ENCODE assay signal across 8 cellular contexts in genomic region chr3:15205934-15206661, GRCh38. TPM values are rescaled to one million over a fixed set of nuclear protein-coding genes. Genes with fewer than 3 reads are reported as not detected.
A peak's percentile ranks its signal among the peaks of the same experiment; 100 is the strongest.
DNase-seq lines count a peak whose midpoint lies in the region; ATAC-seq, FAIRE-seq and TF ChIP-seq lines count a peak whose summit lies in the region.

CAPN7 (plus strand) TSS chr3:15206246; CDS start chr3:15206496, 250 bp downstream.

- POLR2A ChIA-PET in K562 (lab: Yijun Ruan, JAX), result interaction anchor here (0.6 to 5.9 kb wide), 9 partner anchors 10 to 260 kb away, joined by 3 to 41 read pairs (median 3); partner anchors contain the start of gene RBSN

- H3K79me2 ChIP-seq in K562 (ENCODE audit: control insufficient read depth, insufficient read depth, low read length), result peaks cover 49% of the 10 kb centered on the region

- H3K27ac ChIP-seq in SK-N-MC (no peak within 1 kb of the TSS), K562 (ENCODE audit: extremely low read depth, low read depth, low read length) (peak within 1 kb of the TSS; percentile 89), iPS-20b (ENCODE audit: low read length) (no peak within 1 kb of the TSS), spleen (peak within 1 kb of the TSS; percentile 95 to 99 (median 96))

- TF ChIP-seq RAD21 in K562 (CRISPR knock-in tag; conservative IDR thresholded peaks at IDR 0.05 in 1 of 2, IDR thresholded peaks at IDR 0.05 in 1 of 2), result peak in 1 of 2 experiments; percentile 31; a peak in 1 of 4 replicates

- no TSS peak for BruUV-seq in K562 (replicated peaks; lab: Mats Ljungman, UMichigan)

- H3K4me2 ChIP-seq in K562 (ENCODE audit: insufficient read depth, low read length), result peak within 1 kb of the TSS; percentile 97

- 1% methylated on average over 64 of the region's 92 CpGs for WGBS in K562 (ENCODE audit: insufficient coverage, low coverage, missing lambda C conversion rate)
- 0 to 1% (median 1%) methylated on average over 44 to 92 of the region's 92 CpGs for WGBS in spleen, 5 donors

- in situ Hi-C loops in K562 (cut with MboI), result loop anchor here (25.0 kb wide), 1 partner anchor 1331 kb away; no protein-coding TSS in a partner anchor

- peak; percentile 51 for FAIRE-seq in K562 (lab: Jason Lieb, UNC)

- peak; percentile 84 for TF ChIP-seq POLR2A in K562 (conservative IDR thresholded peaks at IDR 0.05)
- peak in 2 of 3 donors; percentile 78 for TF ChIP-seq POLR2A in spleen (IDR thresholded peaks at IDR 0.05)

- H3K36me3 ChIP-seq in SK-N-MC (ENCODE audit: insufficient read depth, low read length) (no peaks in the 10 kb centered on the region), K562 (ENCODE audit: control insufficient read depth, insufficient read depth, low read length) (peaks cover 25% of the 10 kb centered on the region), iPS-20b (ENCODE audit: insufficient read depth, low read depth, low read length) (peaks cover 6% of the 10 kb centered on the region; the same call in 1 of the 2 replicates), spleen (peaks cover 0 to 22% (median 0%) of the 10 kb centered on the region in 6 donors)

- intact Hi-C loops in K562 (cut with micrococcal nuclease), result loop anchor here (5.0 to 10.0 kb wide), 5 partner anchors 89 to 1349 kb away; no protein-coding TSS in a partner anchor
- intact Hi-C loops in spleen (cut with DNase I; ENCODE audit: low total_unique reads), result loop anchor here (10.0 kb wide), 1 partner anchor 359 kb away; no protein-coding TSS in a partner anchor

- peak within 1 kb of the TSS; percentile 98 for H2AFZ ChIP-seq in K562 (ENCODE audit: low read depth, low read length)

- CTCF ChIA-PET in K562 (lab: Yijun Ruan, JAX; ENCODE audit: low intra/inter-chr PET ratio), result interaction anchor here (1.1 kb wide), 2 partner anchors 197 to 199 kb away, joined by 3 to 4 read pairs; no protein-coding TSS in a partner anchor

- H3K27me3 ChIP-seq in K562 (ENCODE audit: control insufficient read depth in 2 of 2, insufficient read depth in 2 of 2, low read length in 2 of 2), result no peaks in the 10 kb centered on the region
- no peaks in the 10 kb centered on the region for H3K27me3 ChIP-seq in iPS-20b (ENCODE audit: insufficient read depth, low read length)
- H3K27me3 ChIP-seq in spleen (replicated peaks in 1 of 7), result no peaks in the 10 kb centered on the region

- H3K9ac ChIP-seq in SK-N-MC (ENCODE audit: insufficient read length), result peak within 1 kb of the TSS; percentile 81
- peak within 1 kb of the TSS; percentile 89 to 100 for H3K9ac ChIP-seq in K562 (ENCODE audit: insufficient read depth in 1 of 2, low read depth in 2 of 2, low read length in 2 of 2)
- H3K9ac ChIP-seq in iPS-20b (ENCODE audit: low read depth, low read length), result peak within 1 kb of the TSS; percentile 78

- no peaks in the 10 kb centered on the region for H3K9me1 ChIP-seq in K562 (ENCODE audit: control insufficient read depth, insufficient read depth, low read length)

- H4K20me1 ChIP-seq in K562 (replicated peaks; ENCODE audit: control insufficient read depth, insufficient read depth, low read length), result no peaks in the 10 kb centered on the region; the same call in 1 of the 2 replicates

- peak; percentile 57 for ATAC-seq in GM18508 (IDR thresholded peaks at IDR 0.05; ENCODE audit: insufficient read depth, unreplicated experiment)
- ATAC-seq in HG02973 (IDR thresholded peaks at IDR 0.05; ENCODE audit: unreplicated experiment), result peak; percentile 84
- peak; percentile 95 for ATAC-seq in K562

- no peak for DNase-seq in SK-N-MC (ENCODE audit: low read depth, low spot score)
- DNase-seq in K562 (ENCODE audit: extremely low read depth in 1 of 4, low spot score in 3 of 4), result peak; percentile 97 to 98 (median 98)
- peak; percentile 99 for DNase-seq in spleen
- DNase-seq in NCI-H345 (lab: John Stamatoyannopoulos, UW), result no peak
- no peak for DNase-seq in NCI-H1930 (lab: John Stamatoyannopoulos, UW)

- TF ChIP-seq CTCF in K562 (IDR thresholded peaks at IDR 0.05 in 2 of 3, conservative IDR thresholded peaks at IDR 0.05 in 1 of 3; ENCODE audit: insufficient read depth in 2 of 3, low read depth in 1 of 3, low read length in 3 of 3) (peak; percentile 41 to 52 (median 45); a peak in 5 of 6 replicates), spleen (IDR thresholded peaks at IDR 0.05 in 8 of 11, conservative IDR thresholded peaks at IDR 0.05 in 3 of 11) (peak in 10 of 11 experiments; percentile 23 to 65 (median 50))

- H3K4me3 ChIP-seq in SK-N-MC, result peak within 1 kb of the TSS; percentile 83
- H3K4me3 ChIP-seq in K562, result peak within 1 kb of the TSS; percentile 90
- H3K4me3 ChIP-seq in iPS-20b (ENCODE audit: low read length), result peak within 1 kb of the TSS; percentile 88
- peak within 1 kb of the TSS; percentile 59 to 98 (median 88) for H3K4me3 ChIP-seq in spleen

- H3K4me1 ChIP-seq in K562 (replicated peaks in 1 of 2; ENCODE audit: control insufficient read depth in 2 of 2, insufficient read depth in 2 of 2, low read length in 2 of 2), result peaks cover 14% of the 10 kb centered on the region in 2 experiments; a peak in 3 of 5 replicates
- H3K4me1 ChIP-seq in iPS-20b (ENCODE audit: insufficient read depth, low read length), result 0 out of 2 replicates have a peak, but pooled peaks cover 2% of the 10 kb centered on the region
- peaks cover 18 to 63% (median 50%) of the 10 kb centered on the region in 6 donors for H3K4me1 ChIP-seq in spleen

- H3K9me3 ChIP-seq in SK-N-MC (ENCODE audit: low read depth, low read length) (no peaks in the 10 kb centered on the region), K562 (replicated peaks; ENCODE audit: control insufficient read depth, insufficient read depth, low read depth, low read length) (no peaks in the 10 kb centered on the region), iPS-20b (ENCODE audit: insufficient read depth, low read depth, low read length) (no peaks in the 10 kb centered on the region), spleen (no peaks in the 10 kb centered on the region)

- TF ChIP-seq EP300 in K562 (IDR thresholded peaks at IDR 0.05; ENCODE audit: low read length), result no peak

TF ChIP-seq in K562, 482 proteins besides CTCF, POLR2A, EP300 and RAD21 (continues in another document):
- TF ChIP-seq HNRNPH1 (optimal IDR thresholded peaks at IDR 0.05; ENCODE audit: low read depth, low read length), result no peak
- TF ChIP-seq GABPA (tag; conservative IDR thresholded peaks at IDR 0.05; ENCODE audit: low read depth), result peak; percentile 21; the same call in 1 of the 2 replicates
- TF ChIP-seq, protein P1, sequence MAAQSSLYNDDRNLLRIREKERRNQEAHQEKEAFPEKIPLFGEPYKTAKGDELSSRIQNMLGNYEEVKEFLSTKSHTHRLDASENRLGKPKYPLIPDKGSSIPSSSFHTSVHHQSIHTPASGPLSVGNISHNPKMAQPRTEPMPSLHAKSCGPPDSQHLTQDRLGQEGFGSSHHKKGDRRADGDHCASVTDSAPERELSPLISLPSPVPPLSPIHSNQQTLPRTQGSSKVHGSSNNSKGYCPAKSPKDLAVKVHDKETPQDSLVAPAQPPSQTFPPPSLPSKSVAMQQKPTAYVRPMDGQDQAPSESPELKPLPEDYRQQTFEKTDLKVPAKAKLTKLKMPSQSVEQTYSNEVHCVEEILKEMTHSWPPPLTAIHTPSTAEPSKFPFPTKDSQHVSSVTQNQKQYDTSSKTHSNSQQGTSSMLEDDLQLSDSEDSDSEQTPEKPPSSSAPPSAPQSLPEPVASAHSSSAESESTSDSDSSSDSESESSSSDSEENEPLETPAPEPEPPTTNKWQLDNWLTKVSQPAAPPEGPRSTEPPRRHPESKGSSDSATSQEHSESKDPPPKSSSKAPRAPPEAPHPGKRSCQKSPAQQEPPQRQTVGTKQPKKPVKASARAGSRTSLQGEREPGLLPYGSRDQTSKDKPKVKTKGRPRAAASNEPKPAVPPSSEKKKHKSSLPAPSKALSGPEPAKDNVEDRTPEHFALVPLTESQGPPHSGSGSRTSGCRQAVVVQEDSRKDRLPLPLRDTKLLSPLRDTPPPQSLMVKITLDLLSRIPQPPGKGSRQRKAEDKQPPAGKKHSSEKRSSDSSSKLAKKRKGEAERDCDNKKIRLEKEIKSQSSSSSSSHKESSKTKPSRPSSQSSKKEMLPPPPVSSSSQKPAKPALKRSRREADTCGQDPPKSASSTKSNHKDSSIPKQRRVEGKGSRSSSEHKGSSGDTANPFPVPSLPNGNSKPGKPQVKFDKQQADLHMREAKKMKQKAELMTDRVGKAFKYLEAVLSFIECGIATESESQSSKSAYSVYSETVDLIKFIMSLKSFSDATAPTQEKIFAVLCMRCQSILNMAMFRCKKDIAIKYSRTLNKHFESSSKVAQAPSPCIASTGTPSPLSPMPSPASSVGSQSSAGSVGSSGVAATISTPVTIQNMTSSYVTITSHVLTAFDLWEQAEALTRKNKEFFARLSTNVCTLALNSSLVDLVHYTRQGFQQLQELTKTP (IDR thresholded peaks at IDR 0.05; ENCODE audit: low read depth in 1 of 2, partially characterized antibody in 2 of 2), result peak in 1 of 2 experiments; percentile 7
- peak; percentile 95 for TF ChIP-seq SAP30 (IDR thresholded peaks at IDR 0.05; ENCODE audit: borderline replicate concordance, insufficient read depth, low read depth, low read length, poor library complexity, severe bottlenecking)
- no peak for TF ChIP-seq ZNF445 (CRISPR knock-in tag; IDR thresholded peaks at IDR 0.05; ENCODE audit: low read depth)
- no peak for TF ChIP-seq ZFP30 (CRISPR knock-in tag; IDR thresholded peaks at IDR 0.05; ENCODE audit: borderline replicate concordance)
- TF ChIP-seq NONO (IDR thresholded peaks at IDR 0.05; ENCODE audit: low read depth in 2 of 2, low read length in 1 of 2), result peak; percentile 54 to 63; a peak in 3 of 4 replicates
- TF ChIP-seq FOXK1 (CRISPR knock-in tag; IDR thresholded peaks at IDR 0.05; ENCODE audit: borderline replicate concordance), result peak; percentile 88; the same call in 1 of the 2 replicates

RNA-seq across cellular contexts. Expression of gene CAPN7, which starts in this region (rescaled TPM):
- 37.7 and 89.2 TPM in 2 replicates for total RNA-seq in K562 (2011; cell fraction: chromatin; rRNA removed; ENCODE audit: low replicate concordance)
- total RNA-seq in K562 (2011; cell fraction: nucleolus; rRNA removed), result 26.5 and 27.1 TPM in 2 replicates
- total RNA-seq in K562 (2011; cell fraction: nucleoplasm; rRNA removed), result 32.0 and 50.1 TPM in 2 replicates
- total RNA-seq in K562 (2014; rRNA removed) (27.0 and 32.7 TPM in 2 replicates), K562 (2014; rRNA removed; fragmentation: Illumina TruSeq; extraction: Trizol) (33.4 and 35.3 TPM in 2 replicates), K562 (2015; rRNA removed; fragmentation: Illumina TruSeq; extraction: Trizol) (31.7 and 37.5 TPM in 2 replicates), K562 (2021) (42.6 and 42.7 TPM in 2 replicates), spleen (10 to 100 TPM; 42.2 to 72.3 (median 49.9) TPM)
- polyA plus RNA-seq in K562 (2011; rRNA removed) (28.1 and 36.4 TPM in 2 replicates), K562 (2014; fragmentation: Illumina TruSeq; extraction: Trizol) (24.8 and 32.6 TPM in 2 replicates), K562 (2014; fragmentation: Nextera tagmentation; extraction: Ambion mirVana) (1 to 10 TPM; 6.5 to 10.0 TPM), K562 (2014; rRNA removed) (23.3 TPM in 2 replicates), spleen (10 to 100 TPM; 10.8 to 13.6 (median 11.2) TPM)
- polyA plus RNA-seq in K562 (2011; cell fraction: cytosol; rRNA removed), result 17.9 and 20.3 TPM in 2 replicates
- polyA plus RNA-seq in K562 (2011; cell fraction: nucleus; rRNA removed), result 29.4 and 33.3 TPM in 2 replicates
- polyA plus RNA-seq in K562 (2012), result 19.3 and 25.7 TPM in 2 replicates
- polyA minus RNA-seq in K562 (2011; rRNA and poly(A)+ RNA removed), result 50.3 and 54.6 TPM in 2 replicates
- polyA minus RNA-seq in K562 (2011; cell fraction: cytosol; rRNA and poly(A)+ RNA removed), result 24.0 and 25.2 TPM in 2 replicates
- 40.5 and 64.5 TPM in 2 replicates for polyA minus RNA-seq in K562 (2011; cell fraction: nucleus; rRNA and poly(A)+ RNA removed)

Comparison
In these comparisons a context has a peak if more than half of its experiments do, and no peak if none do; other contexts are left out.
1. DNase-seq: peak in K562 (4 of 4) and spleen (single experiment); none in SK-N-MC (single experiment), NCI-H345 (single experiment) and NCI-H1930 (0 of 2).
2. H3K27ac ChIP-seq: peak in K562 (single experiment) and spleen (8 of 8); none in SK-N-MC (single experiment) and iPS-20b (single experiment).
3. Peak in every context shown above with its lines, with median percentiles within 50 percentile points of each other: ATAC-seq, H3K4me3 ChIP-seq and H3K9ac ChIP-seq.